ENCODE assay signal across 23 cellular contexts in the genomic region with DNA sequence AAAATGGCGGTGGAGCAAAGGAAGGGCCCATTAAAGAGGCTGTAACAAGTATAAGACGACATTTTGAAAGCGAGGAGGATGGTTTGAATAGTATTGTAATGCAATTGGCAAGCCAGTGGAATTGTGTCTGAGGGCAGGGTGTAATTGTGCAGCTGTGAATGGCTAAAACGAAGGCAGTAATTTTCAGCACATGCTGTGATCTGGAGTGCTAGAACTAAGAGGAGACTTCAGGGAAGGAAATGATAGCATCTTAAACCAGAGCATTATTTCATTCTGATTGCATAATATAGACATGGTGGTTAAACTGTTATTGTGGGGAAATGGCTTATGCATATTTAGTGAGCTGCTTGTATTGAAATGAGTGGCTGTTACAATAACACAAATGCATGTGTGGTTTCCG. TPM values are rescaled to one million over a fixed set of nuclear protein-coding genes. Genes with fewer than 3 reads are reported as not detected.
"Had no signal": no experiment of that assay in that cellular context is flagged by ENCODE, and none has a peak within 500 bp of the region (broad histone marks: within the 10 kb centered on the region; RNA-seq: fewer than 3 reads in every experiment).

No MANE protein-coding gene starts in this region.

- ATAC-seq: activated CD8-positive, alpha-beta memory T cell treated with anti-CD3 and anti-CD28 coated beads, Interleukin-2, amount 10 ng/mL, durations not matched to agents 7 days and 5 days; activated CD8-positive, alpha-beta T cell treated with anti-CD3 and anti-CD28 coated beads for 36 hours; heart right ventricle; left cardiac atrium; natural killer cell; pancreas; psoas muscle; right cardiac atrium; stimulated activated naive CD8-positive, alpha-beta T cell treated with anti-CD3 and anti-CD28 coated beads, Interleukin-15, Interleukin-2, amounts not matched to agents 100 U/mL and 50 U/mL, for 24 hours; upper lobe of right lung had no signal

- H3K36me3 ChIP-seq: heart right ventricle, pancreas, thyroid gland, upper lobe of right lung, WERI-Rb-1 had no signal

- H3K27ac ChIP-seq: coronary artery, heart right ventricle, pancreas, psoas muscle, thyroid gland, upper lobe of right lung, WERI-Rb-1 had no signal

- H3K4me1 Mint-ChIP-seq: activated CD4-positive, alpha-beta T cell treated with anti-CD3 and anti-CD28 coated beads, Interleukin-2, amount 10 ng/mL, durations not matched to agents 7 days and 5 days; activated CD8-positive, alpha-beta memory T cell treated with anti-CD3 and anti-CD28 coated beads, Interleukin-2, amount 10 ng/mL, durations not matched to agents 7 days and 5 days; activated naive CD4-positive, alpha-beta T cell treated with anti-CD3 and anti-CD28 coated beads, Interleukin-2, amount 10 ng/mL, durations not matched to agents 7 days and 5 days; natural killer cell had no signal

- H3K9me3 Mint-ChIP-seq: activated CD4-positive, alpha-beta T cell treated with anti-CD3 and anti-CD28 coated beads, Interleukin-2, amount 10 ng/mL, durations not matched to agents 7 days and 5 days; activated CD8-positive, alpha-beta T cell treated with anti-CD3 and anti-CD28 coated beads for 36 hours; activated naive CD4-positive, alpha-beta T cell treated with anti-CD3 and anti-CD28 coated beads, Interleukin-2, amount 10 ng/mL, durations not matched to agents 7 days and 5 days had no signal

- H3K4me3 ChIP-seq: coronary artery, heart right ventricle, pancreas, psoas muscle, thyroid gland, upper lobe of right lung had no signal

- H3K27ac Mint-ChIP-seq: activated CD4-positive, alpha-beta T cell treated with anti-CD3 and anti-CD28 coated beads, Interleukin-2, amount 10 ng/mL, durations not matched to agents 7 days and 5 days; activated CD8-positive, alpha-beta memory T cell treated with anti-CD3 and anti-CD28 coated beads, Interleukin-2, amount 10 ng/mL, durations not matched to agents 7 days and 5 days; activated CD8-positive, alpha-beta T cell treated with anti-CD3 and anti-CD28 coated beads for 36 hours; activated naive CD4-positive, alpha-beta T cell treated with anti-CD3 and anti-CD28 coated beads, Interleukin-2, amount 10 ng/mL, durations not matched to agents 7 days and 5 days; natural killer cell had no signal

- H3K27me3 ChIP-seq: heart right ventricle, pancreas, thyroid gland, upper lobe of right lung had no signal

- DNase-seq: activated CD4-positive, alpha-beta T cell treated with anti-CD3 and anti-CD28 coated beads, Interleukin-2, amount 10 ng/mL, durations not matched to agents 7 days and 5 days; activated CD4-positive, CD25-positive, alpha-beta regulatory T cell treated with anti-CD3 and anti-CD28 coated beads, Interleukin-2, amount 50 U/mL, for 72 hours; activated CD8-positive, alpha-beta memory T cell treated with anti-CD3 and anti-CD28 coated beads, Interleukin-2, amount 10 ng/mL, durations not matched to agents 7 days and 5 days; activated CD8-positive, alpha-beta T cell treated with anti-CD3 and anti-CD28 coated beads for 36 hours; activated effector memory CD4-positive, alpha-beta T cell treated with anti-CD3 and anti-CD28 coated beads, Interleukin-2, amount 50 U/mL, for 16 hours; activated naive CD4-positive, alpha-beta T cell treated with anti-CD3 and anti-CD28 coated beads, Interleukin-2, amount 10 ng/mL, durations not matched to agents 7 days and 5 days; activated T-cell treated with anti-CD3 and anti-CD28 coated beads for 4 hours; cerebellar nuclear complex; heart right ventricle; islet precursor cell; left cardiac atrium; midbrain; natural killer cell; pancreas; psoas muscle; right cardiac atrium; stimulated activated CD4-positive, alpha-beta T cell treated with anti-CD3 and anti-CD28 coated beads, Interleukin-4, amount 100 ng/mL, for 24 hours; stimulated activated naive CD8-positive, alpha-beta T cell treated with anti-CD3 and anti-CD28 coated beads, Interleukin-15, Interleukin-2, amounts not matched to agents 100 U/mL and 50 U/mL, for 24 hours; substantia nigra; thyroid gland; upper lobe of right lung; WERI-Rb-1 had no signal

- H3K27me3 Mint-ChIP-seq: activated CD4-positive, alpha-beta T cell treated with anti-CD3 and anti-CD28 coated beads, Interleukin-2, amount 10 ng/mL, durations not matched to agents 7 days and 5 days; activated CD8-positive, alpha-beta memory T cell treated with anti-CD3 and anti-CD28 coated beads, Interleukin-2, amount 10 ng/mL, durations not matched to agents 7 days and 5 days; activated CD8-positive, alpha-beta T cell treated with anti-CD3 and anti-CD28 coated beads for 36 hours; activated naive CD4-positive, alpha-beta T cell treated with anti-CD3 and anti-CD28 coated beads, Interleukin-2, amount 10 ng/mL, durations not matched to agents 7 days and 5 days had no signal

- H3K4me1 ChIP-seq: heart right ventricle, pancreas, psoas muscle, thyroid gland, upper lobe of right lung had no signal

- H3K36me3 Mint-ChIP-seq: activated CD8-positive, alpha-beta memory T cell treated with anti-CD3 and anti-CD28 coated beads, Interleukin-2, amount 10 ng/mL, durations not matched to agents 7 days and 5 days; activated naive CD4-positive, alpha-beta T cell treated with anti-CD3 and anti-CD28 coated beads, Interleukin-2, amount 10 ng/mL, durations not matched to agents 7 days and 5 days; natural killer cell had no signal

- H3K4me3 Mint-ChIP-seq: activated CD4-positive, alpha-beta T cell treated with anti-CD3 and anti-CD28 coated beads, Interleukin-2, amount 10 ng/mL, durations not matched to agents 7 days and 5 days; activated CD8-positive, alpha-beta memory T cell treated with anti-CD3 and anti-CD28 coated beads, Interleukin-2, amount 10 ng/mL, durations not matched to agents 7 days and 5 days; activated CD8-positive, alpha-beta T cell treated with anti-CD3 and anti-CD28 coated beads for 36 hours; activated naive CD4-positive, alpha-beta T cell treated with anti-CD3 and anti-CD28 coated beads, Interleukin-2, amount 10 ng/mL, durations not matched to agents 7 days and 5 days; natural killer cell had no signal

RNA-seq across cellular contexts. Expression of gene THSD7B, which starts 36.3 kb away (rescaled TPM):
- total RNA-seq: activated CD4-positive, alpha-beta T cell treated with anti-CD3 and anti-CD28 coated beads, Interleukin-2, amount 10 ng/mL, durations not matched to agents 7 days and 5 days; activated CD8-positive, alpha-beta memory T cell treated with anti-CD3 and anti-CD28 coated beads, Interleukin-2, amount 10 ng/mL, durations not matched to agents 7 days and 5 days; activated CD8-positive, alpha-beta T cell treated with anti-CD3 and anti-CD28 coated beads for 36 hours; natural killer cell had no signal
